ENCODE assay signal across 18 cellular contexts in genomic region chr1:50983403-50983802, GRCh38. TPM values are rescaled to one million over a fixed set of nuclear protein-coding genes. Genes with fewer than 3 reads are reported as not detected.
DNase-seq lines count a peak whose midpoint lies in the region; ATAC-seq, FAIRE-seq and TF ChIP-seq lines count a peak whose summit lies in the region.
"Had no signal": no experiment of that assay in that cellular context is flagged by ENCODE, and none has a peak within 500 bp of the region (broad histone marks: within the 10 kb centered on the region; RNA-seq: fewer than 3 reads in every experiment).

No MANE protein-coding gene starts in this region.

- TF ChIP-seq POLR2A in H54 (IDR thresholded peaks at IDR 0.05; ENCODE audit: low read depth, low read length) = no peak

- H3K27ac ChIP-seq in right cardiac atrium (ENCODE audit: low read length) = no peak overlapping the region
- H3K27ac ChIP-seq: BLaER1, left lung had no signal

- ATAC-seq in HG03354 (IDR thresholded peaks at IDR 0.05; ENCODE audit: poor library complexity, severe bottlenecking, unreplicated experiment) (no peak), right cardiac atrium (no peak), HG03432 (IDR thresholded peaks at IDR 0.05; ENCODE audit: unreplicated experiment) (no peak)
- ATAC-seq: left lung had no signal

- H3K27me3 ChIP-seq in right cardiac atrium (ENCODE audit: control insufficient read depth, insufficient read depth) = no peaks in the 10 kb centered on the region
- H3K27me3 ChIP-seq: testis had no signal

- H3K9me3 ChIP-seq in right cardiac atrium (ENCODE audit: control insufficient read depth, low read length) = no peaks in the 10 kb centered on the region
- H3K9me3 ChIP-seq: BLaER1, left lung, testis had no signal

- 29% methylated on average over 1 of the region's 1 CpG for WGBS in right cardiac atrium

- no peak overlapping the region for H3K4me3 ChIP-seq in right cardiac atrium (ENCODE audit: low read length)
- H3K4me3 ChIP-seq: BLaER1, left lung, testis had no signal

- intact Hi-C loops in right cardiac atrium (cut with DNase I) = no loop called here

- no peaks in the 10 kb centered on the region for H3K4me1 ChIP-seq in right cardiac atrium (ENCODE audit: control insufficient read depth, insufficient read depth, low read length)
- H3K4me1 ChIP-seq: BLaER1, left lung, testis had no signal

- DNase-seq in H54 (ENCODE audit: insufficient read length, low spot score) = no peak
- peak; percentile 31 for DNase-seq in NCI-H1092 (lab: John Stamatoyannopoulos, UW)
- peak; percentile 44 for DNase-seq in NCI-H82 treated with DMSO at 0.1 percent for 48 hours (lab: John Stamatoyannopoulos, UW; ENCODE audit: unreplicated experiment)
- no peak for DNase-seq in putamen (ENCODE audit: low spot score)
- DNase-seq in right cardiac atrium = no peak
- DNase-seq: activated CD4-positive, alpha-beta T cell treated with anti-CD3 and anti-CD28 coated beads, Interleukin-2, amount 10 ng/mL, durations not matched to agents 24 days and 14 days; activated CD8-positive, alpha-beta memory T cell treated with anti-CD3 and anti-CD28 coated beads, Interleukin-2, amount 50 U/mL, for 4 hours; activated effector memory CD4-positive, alpha-beta T cell treated with anti-CD3 and anti-CD28 coated beads, Interleukin-2, amount 50 U/mL, for 16 hours; left lung; NCI-H526 treated with DMSO at 0.1 percent for 48 hours; testis had no signal

- peak; percentile 30 for FAIRE-seq in H54 (lab: Jason Lieb, UNC)
- FAIRE-seq in islet of Langerhans (lab: Jason Lieb, UNC) = peak; percentile 53
- FAIRE-seq: bronchial epithelial cell, H1, TTC549 had no signal

RNA-seq across cellular contexts. Expression of gene CDKN2C, which starts 13.4 kb away (rescaled TPM):
- total RNA-seq in right cardiac atrium = 10 to 100 TPM in 3 of 4 donors, 1 to 10 TPM in 1; 9.5 to 24.9 (median 21.7) TPM
- polyA plus RNA-seq in right cardiac atrium = 25.5 TPM
- total RNA-seq: H1 had no signal
- polyA plus RNA-seq: H1 had no signal

RNA-seq across cellular contexts. Expression of gene FAF1, which starts 23.3 kb away (rescaled TPM):
- 10 to 100 TPM; 73.1 to 90.0 (median 82.3) TPM for total RNA-seq in right cardiac atrium
- 52.3 TPM for polyA plus RNA-seq in right cardiac atrium

Comparison
In these comparisons a context has a peak if more than half of its experiments do, and no peak if none do; other contexts are left out.
1. DNase-seq: peak in NCI-H1092 (single experiment) and NCI-H82 treated with DMSO at 0.1 percent for 48 hours (single experiment); none in H54 (single experiment), putamen (single experiment) and right cardiac atrium (0 of 3).